ENCODE assay signal across 21 cellular contexts in genomic region chr6:167842457-167842856, GRCh38.
"Had no signal": no experiment of that assay in that cellular context is flagged by ENCODE, and none has a peak within 500 bp of the region (broad histone marks: within the 10 kb centered on the region; RNA-seq: fewer than 3 reads in every experiment).

No MANE protein-coding gene starts in this region.

- H3K27ac Mint-ChIP-seq: dendritic cell treated with granulocyte-macrophage colony-stimulating factor and Interleukin-4, amounts not matched to agents 40 ng/mL and 50 ng/mL, for 4 days; naive thymus-derived CD8-positive, alpha-beta T cell; nephron progenitor cell; stimulated activated effector memory CD8-positive, alpha-beta T cell treated with anti-CD3 and anti-CD28 coated beads, Interleukin-12 subunit alpha, Interleukin-12 subunit beta, amount 100 ng/mL, for 72 hours had no signal

- H3K9me3 Mint-ChIP-seq: dendritic cell treated with granulocyte-macrophage colony-stimulating factor and Interleukin-4, amounts not matched to agents 40 ng/mL and 50 ng/mL, for 4 days; naive thymus-derived CD8-positive, alpha-beta T cell; nephron progenitor cell; stimulated activated effector memory CD8-positive, alpha-beta T cell treated with anti-CD3 and anti-CD28 coated beads, Interleukin-12 subunit alpha, Interleukin-12 subunit beta, amount 100 ng/mL, for 72 hours had no signal

- H3K4me3 Mint-ChIP-seq: dendritic cell treated with granulocyte-macrophage colony-stimulating factor and Interleukin-4, amounts not matched to agents 40 ng/mL and 50 ng/mL, for 4 days; naive thymus-derived CD8-positive, alpha-beta T cell; nephron progenitor cell; stimulated activated effector memory CD8-positive, alpha-beta T cell treated with anti-CD3 and anti-CD28 coated beads, Interleukin-12 subunit alpha, Interleukin-12 subunit beta, amount 100 ng/mL, for 72 hours had no signal

- DNase-seq: colonic mucosa; effector CD8-positive, alpha-beta T cell; foreskin keratinocyte; heart left ventricle; hippocampal formation; left cardiac atrium; left ventricle myocardium inferior; lower lobe of right lung; naive thymus-derived CD8-positive, alpha-beta T cell; nephron progenitor cell; pancreas; sigmoid colon; stimulated activated CD4-positive, alpha-beta T cell treated with anti-CD3 and anti-CD28 coated beads, Interleukin-2, amount 100 ng/mL, for 24 hours; stimulated activated CD4-positive, alpha-beta T cell treated with anti-CD3 and anti-CD28 coated beads, Interleukin-4, amount 100 ng/mL, for 24 hours; stimulated activated naive CD4-positive, alpha-beta T cell treated with Interleukin-2 at 50 U/mL for 16 hours; stomach; thyroid gland; trophoblast cell had no signal

- H3K4me1 Mint-ChIP-seq: naive thymus-derived CD8-positive, alpha-beta T cell; stimulated activated effector memory CD8-positive, alpha-beta T cell treated with anti-CD3 and anti-CD28 coated beads, Interleukin-12 subunit alpha, Interleukin-12 subunit beta, amount 100 ng/mL, for 72 hours had no signal

- H3K36me3 Mint-ChIP-seq: naive thymus-derived CD8-positive, alpha-beta T cell; stimulated activated effector memory CD8-positive, alpha-beta T cell treated with anti-CD3 and anti-CD28 coated beads, Interleukin-12 subunit alpha, Interleukin-12 subunit beta, amount 100 ng/mL, for 72 hours had no signal

- ATAC-seq: foreskin keratinocyte; gastroesophageal sphincter; heart left ventricle; left cardiac atrium; lower lobe of right lung; naive thymus-derived CD8-positive, alpha-beta T cell; stimulated activated effector memory CD8-positive, alpha-beta T cell treated with anti-CD3 and anti-CD28 coated beads, Interleukin-12 subunit alpha, Interleukin-12 subunit beta, amount 100 ng/mL, for 72 hours had no signal
